ENCODE assay signal across 26 cellular contexts in genomic region chr16:77323695-77324094, GRCh38.
"Had no signal": no experiment of that assay in that cellular context is flagged by ENCODE, and none has a peak within 500 bp of the region (broad histone marks: within the 10 kb centered on the region; RNA-seq: fewer than 3 reads in every experiment).

No MANE protein-coding gene starts in this region.

- DNase-seq: activated CD4-positive, alpha-beta memory T cell treated with anti-CD3 and anti-CD28 coated beads, Interleukin-2, amount 10 ng/mL, durations not matched to agents 7 days and 5 days; activated CD4-positive, alpha-beta T cell treated with anti-CD3 and anti-CD28 coated beads for 1 hour; activated CD4-positive, alpha-beta T cell treated with anti-CD3 and anti-CD28 coated beads for 48 hours; activated CD4-positive, CD25-positive, alpha-beta regulatory T cell; activated CD8-positive, alpha-beta memory T cell treated with anti-CD3 and anti-CD28 coated beads for 24 hours; activated CD8-positive, alpha-beta memory T cell treated with anti-CD3 and anti-CD28 coated beads, Interleukin-2, amount 10 ng/mL, durations not matched to agents 7 days and 5 days; activated CD8-positive, alpha-beta memory T cell treated with anti-CD3 and anti-CD28 coated beads, Interleukin-2, amount 50 U/mL, for 48 hours; activated effector memory CD4-positive, alpha-beta T cell treated with Interleukin-2 at 50 U/mL for 16 hours; activated naive CD4-positive, alpha-beta T cell treated with anti-CD3 and anti-CD28 coated beads, Interleukin-2, amount 10 ng/mL, durations not matched to agents 7 days and 5 days; activated naive CD8-positive, alpha-beta T cell treated with anti-CD3 and anti-CD28 coated beads, Interleukin-2, amount 50 U/mL, for 24 hours; activated T-cell treated with anti-CD3 and anti-CD28 coated beads, Interleukin-2, amount 50 U/mL, for 48 hours; anterior cingulate cortex; caudate nucleus; cerebellar nuclear complex; NCI-H1092 treated with DMSO at 0.1 percent for 48 hours; NCI-H146; NCI-H187; NCI-H2029 treated with DMSO at 0.1 percent for 48 hours; NCI-H345; NCI-H69; NK-92 treated with Interleukin-12 subunit alpha and Interleukin-12 subunit beta, amount 100 ng/mL, for 24 hours; PC-3; Right ventricle myocardium superior; T1000; WERI-Rb-1 had no signal

- H3K36me3 ChIP-seq: WERI-Rb-1 had no signal

- H3K4me2 ChIP-seq: KMS-11 had no signal

- H3K9ac ChIP-seq: KMS-11 had no signal

- H3K27ac ChIP-seq: KMS-11, WERI-Rb-1 had no signal
